Comparison of ENCODE assay signal across 29 cellular contexts in the genomic region with DNA sequence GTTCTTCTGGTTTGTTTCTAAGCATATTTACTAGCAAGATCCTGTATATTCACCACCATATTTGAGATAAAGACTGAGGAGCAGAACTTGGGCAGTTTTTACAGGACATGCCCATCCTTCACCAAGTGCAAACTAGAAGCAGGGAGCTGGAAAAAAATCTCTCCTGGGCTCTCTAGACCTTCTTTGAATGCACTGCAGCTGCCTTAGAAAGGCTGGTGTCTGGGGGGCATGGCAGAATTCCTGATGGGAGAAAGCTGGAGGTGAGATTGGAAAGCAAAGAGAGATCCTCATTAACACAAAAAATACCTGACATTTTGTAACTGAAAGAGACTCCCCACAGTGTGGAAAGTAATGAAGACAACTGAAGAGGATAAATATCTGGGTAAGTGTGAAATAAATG.
"Had no signal": no experiment of that assay in that cellular context is flagged by ENCODE, and none has a peak within 500 bp of the region (broad histone marks: within the 10 kb centered on the region; RNA-seq: fewer than 3 reads in every experiment).

No MANE protein-coding gene starts in this region.

- H3K36me3 Mint-ChIP-seq: naive B cell; stimulated activated effector memory CD8-positive, alpha-beta T cell treated with anti-CD3 and anti-CD28 coated beads, Interleukin-12 subunit alpha, Interleukin-12 subunit beta, amount 100 ng/mL, for 72 hours had no signal

- DNase-seq: colonic mucosa; effector CD8-positive, alpha-beta T cell; endodermal cell; foreskin fibroblast; gastrocnemius medialis; head of caudate nucleus; left ventricle myocardium superior; lower lobe of right lung; mucosa of descending colon; naive B cell; occipital lobe; ovary; posterior cingulate gyrus; psoas muscle; right cardiac atrium; sigmoid colon; stimulated activated CD4-positive, alpha-beta T cell treated with anti-CD3 and anti-CD28 coated beads, Interleukin-2, amount 100 ng/mL, for 24 hours; stimulated activated CD4-positive, alpha-beta T cell treated with anti-CD3 and anti-CD28 coated beads, Interleukin-4, amount 100 ng/mL, for 24 hours; stimulated activated naive CD4-positive, alpha-beta T cell treated with Interleukin-2 at 50 U/mL for 16 hours; stomach; thyroid gland; trophoblast cell had no signal

- H3K36me3 ChIP-seq: colonic mucosa, gastrocnemius medialis, lower lobe of right lung, ovary, sigmoid colon, stomach, thyroid gland, vagina had no signal

- H3K4me2 ChIP-seq: hepatocyte had no signal

- H3K27ac ChIP-seq: colonic mucosa, epithelial cell of prostate, gastrocnemius medialis, hepatocyte, lower lobe of right lung, ovary, psoas muscle, sigmoid colon, stomach, thyroid gland, vagina had no signal

- FAIRE-seq: keratinocyte had no signal

- H3K27ac Mint-ChIP-seq: dendritic cell treated with granulocyte-macrophage colony-stimulating factor and Interleukin-4, amounts not matched to agents 40 ng/mL and 50 ng/mL, for 4 days; endodermal cell; naive B cell; natural killer cell treated with Interleukin-12 subunit alpha and Interleukin-12 subunit beta and Interleukin-15 and Interleukin-18, amount 100 ng/mL, for 72 hours; stimulated activated effector memory CD8-positive, alpha-beta T cell treated with anti-CD3 and anti-CD28 coated beads, Interleukin-12 subunit alpha, Interleukin-12 subunit beta, amount 100 ng/mL, for 72 hours had no signal

- H2AFZ ChIP-seq: hepatocyte had no signal

- H3K4me1 Mint-ChIP-seq: naive B cell; stimulated activated effector memory CD8-positive, alpha-beta T cell treated with anti-CD3 and anti-CD28 coated beads, Interleukin-12 subunit alpha, Interleukin-12 subunit beta, amount 100 ng/mL, for 72 hours had no signal

- H3K27me3 ChIP-seq: colonic mucosa, gastrocnemius medialis, hepatocyte, ovary, sigmoid colon, stomach, thyroid gland, vagina had no signal

- H3K27me3 Mint-ChIP-seq: dendritic cell treated with granulocyte-macrophage colony-stimulating factor and Interleukin-4, amounts not matched to agents 40 ng/mL and 50 ng/mL, for 4 days; naive B cell; natural killer cell treated with Interleukin-12 subunit alpha and Interleukin-12 subunit beta and Interleukin-15 and Interleukin-18, amount 100 ng/mL, for 72 hours had no signal

- H3K79me2 ChIP-seq: hepatocyte had no signal

- H3K4me3 Mint-ChIP-seq: dendritic cell treated with granulocyte-macrophage colony-stimulating factor and Interleukin-4, amounts not matched to agents 40 ng/mL and 50 ng/mL, for 4 days; endodermal cell; naive B cell; natural killer cell treated with Interleukin-12 subunit alpha and Interleukin-12 subunit beta and Interleukin-15 and Interleukin-18, amount 100 ng/mL, for 72 hours; stimulated activated effector memory CD8-positive, alpha-beta T cell treated with anti-CD3 and anti-CD28 coated beads, Interleukin-12 subunit alpha, Interleukin-12 subunit beta, amount 100 ng/mL, for 72 hours had no signal

- H3K9me3 ChIP-seq: colonic mucosa, gastrocnemius medialis, lower lobe of right lung, ovary, psoas muscle, sigmoid colon, stomach, thyroid gland, vagina had no signal

- H3K4me1 ChIP-seq: colonic mucosa, gastrocnemius medialis, lower lobe of right lung, psoas muscle, sigmoid colon, thyroid gland, vagina had no signal

- H3K4me3 ChIP-seq: colonic mucosa, gastrocnemius medialis, hepatocyte, lower lobe of right lung, mucosa of descending colon, ovary, psoas muscle, sigmoid colon, stomach, thyroid gland, vagina had no signal
